1 cellular context compared by ENCODE assay signal in the genomic region with DNA sequence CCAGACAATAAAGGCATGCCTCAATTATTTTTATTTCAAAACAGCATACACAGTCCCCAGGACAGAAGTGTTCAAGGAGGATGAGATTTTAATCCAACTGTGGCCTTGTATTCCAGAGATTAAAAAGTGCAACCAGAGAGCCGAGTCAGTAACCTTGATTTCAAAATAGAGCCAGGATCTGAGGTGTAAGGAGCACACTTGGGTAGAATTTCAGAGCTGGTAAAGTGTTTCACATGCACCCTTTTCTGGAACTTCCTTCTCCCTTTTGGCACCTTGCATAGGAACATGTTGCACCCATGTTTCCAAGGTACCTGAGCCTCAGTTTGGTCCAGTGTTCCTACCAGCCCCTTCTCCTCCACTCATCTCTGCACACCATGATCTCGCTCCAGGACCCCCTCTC.
TF ChIP-seq lines count a peak whose summit lies in the region.

No MANE protein-coding gene starts in this region.

TF ChIP-seq in HepG2, 621 proteins besides CTCF, POLR2A, EP300 and RAD21 (continued from another document):
- TF ChIP-seq NR2F2 (IDR thresholded peaks at IDR 0.05; ENCODE audit: borderline replicate concordance, low read depth): no peak
